1 cellular context compared by ENCODE assay signal in genomic region chr2:199606193-199606780, GRCh38.
A peak's percentile ranks its signal among the peaks of the same experiment; 100 is the strongest.
TF ChIP-seq lines count a peak whose summit lies in the region.

No MANE protein-coding gene starts in this region.

TF ChIP-seq in HEK293, 187 proteins besides CTCF, POLR2A, EP300 and RAD21 (continued from another document):
- no peak for TF ChIP-seq ZBTB11 (tag by site-specific recombination; conservative IDR thresholded peaks at IDR 0.05; ENCODE audit: low read depth)
- TF ChIP-seq ZNF585B (tag by site-specific recombination; IDR thresholded peaks at IDR 0.05): peak; percentile 36; the same call in 1 of the 2 replicates
- no peak for TF ChIP-seq ZNF274 (IDR thresholded peaks at IDR 0.05; ENCODE audit: low read length)
- no peak for TF ChIP-seq ZNF274 (tag by site-specific recombination; IDR thresholded peaks at IDR 0.05; ENCODE audit: borderline replicate concordance)
